In genomic region chr15:48965972-48966371, GRCh38 we compare ENCODE assay signal across 1 cellular context.
A peak's percentile ranks its signal among the peaks of the same experiment; 100 is the strongest.
TF ChIP-seq lines count a peak whose summit lies in the region.

No MANE protein-coding gene starts in this region.

TF ChIP-seq in GM12878, 131 proteins besides CTCF, POLR2A, EP300 and RAD21 (continued from another document):
- no peak for TF ChIP-seq MLLT1 (IDR thresholded peaks at IDR 0.05)
- 0 out of 2 replicates have a peak, but pooled peaks have one; percentile 30 for TF ChIP-seq YY1 (IDR thresholded peaks at IDR 0.05; ENCODE audit: low read depth, low read length)
- TF ChIP-seq SMC3 (IDR thresholded peaks at IDR 0.05; ENCODE audit: borderline replicate concordance, low read length): peak; percentile 42; the same call in 1 of the 2 replicates
- no peak for TF ChIP-seq RFX5 (IDR thresholded peaks at IDR 0.05; ENCODE audit: low read depth, low read length)
- no peak for TF ChIP-seq USF1 (IDR thresholded peaks at IDR 0.05; ENCODE audit: borderline replicate concordance, extremely low read length, insufficient read depth, low read depth, low read length)
- TF ChIP-seq NKRF (conservative IDR thresholded peaks at IDR 0.05): no peak
- TF ChIP-seq SREBF1 (IDR thresholded peaks at IDR 0.05; ENCODE audit: low read length): no peak
- TF ChIP-seq SUPT20H (IDR thresholded peaks at IDR 0.05; ENCODE audit: borderline replicate concordance, control insufficient read depth, low read depth, low read length): no peak
